3 cellular contexts compared by ENCODE assay signal in the genomic region with DNA sequence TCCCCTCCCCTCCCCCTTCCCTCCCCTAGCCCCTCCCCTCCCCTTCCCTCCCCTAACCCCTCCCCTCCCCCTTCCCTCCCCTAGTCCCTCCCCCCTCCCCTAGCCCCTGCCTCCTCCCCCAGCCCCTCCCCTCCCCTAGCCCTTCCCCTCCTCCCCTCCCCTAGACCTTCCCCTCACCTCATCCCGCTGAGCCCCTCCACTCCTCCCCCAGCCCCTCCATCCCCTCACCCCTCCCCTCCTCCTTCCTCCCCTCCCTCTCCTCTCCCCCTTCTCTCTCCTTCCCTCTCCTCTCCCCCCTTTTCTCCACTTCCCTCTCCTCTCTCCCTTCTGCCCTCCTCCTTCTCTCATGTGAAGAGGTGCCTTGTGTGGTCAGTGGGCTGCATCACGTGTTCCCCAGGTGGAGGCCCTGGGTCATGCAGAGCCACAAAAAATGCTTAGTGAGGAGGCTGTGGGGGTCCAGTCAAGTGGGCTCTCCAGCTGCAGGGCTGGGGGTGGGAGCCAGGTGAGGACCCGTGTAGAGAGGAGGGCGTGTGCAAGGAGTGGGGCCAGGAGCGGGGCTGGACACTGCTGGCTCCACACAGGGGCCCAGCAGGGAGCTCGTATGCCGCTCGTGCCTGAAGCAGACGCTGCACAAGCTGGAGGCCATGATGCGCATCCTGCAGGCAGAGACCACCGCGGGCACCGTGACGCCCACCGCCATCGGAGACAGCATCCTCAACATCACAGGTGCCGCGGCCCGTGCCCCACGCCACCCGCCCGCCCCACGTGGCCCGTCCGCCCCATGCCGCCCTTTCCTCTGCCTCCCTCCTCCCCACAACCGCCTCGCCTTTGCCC. TPM values are rescaled to one million over a fixed set of nuclear protein-coding genes. Genes with fewer than 3 reads are reported as not detected.
"Had no signal": no experiment of that assay in that cellular context is flagged by ENCODE, and none has a peak within 500 bp of the region (broad histone marks: within the 10 kb centered on the region; RNA-seq: fewer than 3 reads in every experiment).

No MANE protein-coding gene starts in this region.

RNA-seq across cellular contexts. Expression of gene NPIPA7, which starts 52.4 kb away (rescaled TPM):
- total RNA-seq: ascending aorta, body of pancreas had no signal
- polyA plus RNA-seq: IgD-negative memory B cell had no signal
